In genomic region chr7:33346055-33346454, GRCh38 we compare ENCODE assay signal across 23 cellular contexts.
"Had no signal": no experiment of that assay in that cellular context is flagged by ENCODE, and none has a peak within 500 bp of the region (broad histone marks: within the 10 kb centered on the region; RNA-seq: fewer than 3 reads in every experiment).

No MANE protein-coding gene starts in this region.

- H3K4me1 Mint-ChIP-seq: mesothelial cell of epicardium had no signal

- H3K4me3 ChIP-seq: coronary artery, dorsolateral prefrontal cortex, esophagus muscularis mucosa, gastroesophageal sphincter, heart left ventricle, hepatocyte, left lung, lower lobe of right lung, mucosa of descending colon had no signal

- H3K27ac ChIP-seq: coronary artery, dorsolateral prefrontal cortex, esophagus muscularis mucosa, foreskin keratinocyte, gastroesophageal sphincter, heart left ventricle, hepatocyte, left lung, lower lobe of right lung had no signal

- H3K9me3 Mint-ChIP-seq: immature natural killer cell; mesothelial cell of epicardium; naive B cell; naive thymus-derived CD8-positive, alpha-beta T cell had no signal

- H3K4me1 ChIP-seq: esophagus muscularis mucosa, foreskin keratinocyte, gastroesophageal sphincter, heart left ventricle, left lung, lower lobe of right lung had no signal

- DNase-seq: dermis blood vessel endothelial cell; dorsolateral prefrontal cortex; effector CD4-positive, alpha-beta T cell; effector memory CD4-positive, alpha-beta T cell; foreskin keratinocyte; heart left ventricle; hypothalamus; immature natural killer cell; islet precursor cell; kidney; left cardiac atrium; left lung; left ventricle myocardium superior; lower lobe of right lung; mesenchymal stem cell; mucosa of descending colon; naive B cell; naive thymus-derived CD8-positive, alpha-beta T cell had no signal

- ATAC-seq: foreskin keratinocyte; gastroesophageal sphincter; heart left ventricle; left cardiac atrium; left lung; left ventricle myocardium superior; lower lobe of right lung; mucosa of descending colon; naive thymus-derived CD8-positive, alpha-beta T cell had no signal

- H3K27me3 ChIP-seq: dorsolateral prefrontal cortex, esophagus muscularis mucosa, foreskin keratinocyte, gastroesophageal sphincter, heart left ventricle, hepatocyte, left lung had no signal

- H3K27me3 Mint-ChIP-seq: naive B cell; naive thymus-derived CD8-positive, alpha-beta T cell had no signal

- H3K4me3 Mint-ChIP-seq: immature natural killer cell; mesothelial cell of epicardium; naive B cell; naive thymus-derived CD8-positive, alpha-beta T cell had no signal

- H3K9me3 ChIP-seq: esophagus muscularis mucosa, gastroesophageal sphincter, heart left ventricle, left lung, lower lobe of right lung, mucosa of descending colon had no signal

- H3K36me3 ChIP-seq: left lung, lower lobe of right lung had no signal
